Comparison of ENCODE assay signal across 11 cellular contexts in the genomic region with DNA sequence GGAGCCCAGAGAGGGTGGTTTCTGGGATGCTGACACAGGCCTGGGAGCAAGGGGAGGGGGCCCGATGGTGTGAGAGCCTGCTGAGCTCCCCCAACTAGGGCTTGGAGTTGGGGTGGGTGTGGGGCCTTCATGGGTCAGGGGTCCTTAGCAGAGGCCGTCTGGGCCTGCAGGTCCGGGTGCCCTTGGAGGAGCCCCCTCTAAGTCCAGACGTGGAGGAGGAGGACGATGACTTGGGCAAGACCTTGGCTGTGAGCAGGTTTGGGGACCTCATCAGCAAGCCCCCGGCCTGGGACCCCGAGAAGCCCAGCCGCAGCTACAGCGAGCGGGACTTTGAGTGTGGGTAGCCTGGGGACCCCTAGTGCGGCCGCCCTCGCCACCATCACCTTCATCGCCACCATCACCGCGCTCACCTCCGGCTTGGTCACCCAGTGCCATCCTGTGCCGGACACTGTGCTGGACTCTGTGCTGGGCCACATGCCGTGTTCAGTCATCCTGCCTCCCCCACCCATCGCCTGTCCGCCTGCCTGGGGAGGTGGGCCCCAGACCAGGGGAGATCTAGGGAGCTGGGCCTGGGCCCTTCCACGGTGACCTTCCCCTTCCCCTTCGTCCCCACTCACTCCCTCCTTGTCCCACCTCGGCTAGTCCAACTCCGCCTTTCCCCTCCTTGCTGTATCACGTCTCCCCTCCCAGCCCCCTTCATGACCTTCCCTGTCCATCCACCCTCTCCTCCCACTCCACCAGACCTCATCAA. TPM values are rescaled to one million over a fixed set of nuclear protein-coding genes. Genes with fewer than 3 reads are reported as not detected.
DNase-seq lines count a peak whose midpoint lies in the region; ATAC-seq and TF ChIP-seq lines count a peak whose summit lies in the region.
"Had no signal": no experiment of that assay in that cellular context is flagged by ENCODE, and none has a peak within 500 bp of the region (broad histone marks: within the 10 kb centered on the region; RNA-seq: fewer than 3 reads in every experiment).

No MANE protein-coding gene starts in this region.

- peaks cover 54% of the 10 kb centered on the region for H3K27me3 Mint-ChIP-seq in T-helper 17 cell

- no peaks in the 10 kb centered on the region for H3K9me3 ChIP-seq in BLaER1 treated with 17β-estradiol and CSF1 and Interleukin-3, amounts not matched to agents 10 nM and 100 nM (replicated peaks in 1 of 11)
- H3K9me3 ChIP-seq in T-helper 17 cell (ENCODE audit: control insufficient read depth, low read length, poor library complexity, severe bottlenecking) = no peaks in the 10 kb centered on the region
- no peaks in the 10 kb centered on the region for H3K9me3 ChIP-seq in osteoblast (ENCODE audit: low read depth, low read length)

- H3K27me3 ChIP-seq in BLaER1 treated with 17β-estradiol and CSF1 and Interleukin-3, amounts not matched to agents 10 nM and 100 nM = peaks cover 28 to 42% (median 32%) of the 10 kb centered on the region in 11 experiments
- H3K27me3 ChIP-seq in osteoblast (ENCODE audit: insufficient read depth, low read length) = peaks cover 8% of the 10 kb centered on the region

- ATAC-seq in T-helper 17 cell (no peak), Right ventricle myocardium inferior (peak; percentile 12), GM21529 (IDR thresholded peaks at IDR 0.05; ENCODE audit: unreplicated experiment) (no peak), HG03342 (IDR thresholded peaks at IDR 0.05; ENCODE audit: unreplicated experiment) (no peak), HG02884 (IDR thresholded peaks at IDR 0.05; ENCODE audit: unreplicated experiment) (no peak)

- TF ChIP-seq CTCF in osteoblast (IDR thresholded peaks at IDR 0.05; ENCODE audit: extremely low read depth, low read depth, low read length) = no peak

- H3K4me3 ChIP-seq in BLaER1 treated with 17β-estradiol and CSF1 and Interleukin-3, amounts not matched to agents 10 nM and 100 nM = peak overlapping the region in 1 of 10 experiments; percentile 59; a peak in 1 of 20 replicates
- H3K4me3 ChIP-seq in osteoblast (ENCODE audit: insufficient read depth, low read length) = peak overlapping the region; percentile 66

- no peak overlapping the region for H3K9ac ChIP-seq in BLaER1 treated with 17β-estradiol and CSF1 and Interleukin-3, amounts not matched to agents 10 nM and 100 nM

- intact Hi-C loops in Right ventricle myocardium inferior (cut with DNase I) = loop anchor here (5.0 kb wide), 1 partner anchor 56 kb away; the partner anchor contains the start of genes INHA and OBSL1

- H3K27ac Mint-ChIP-seq in T-helper 17 cell = no peak overlapping the region

- H3K4me2 ChIP-seq in BLaER1 treated with 17β-estradiol and CSF1 and Interleukin-3, amounts not matched to agents 10 nM and 100 nM = peak overlapping the region; percentile 42 to 80 (median 67); a peak in 20 of 22 replicates
- H3K4me2 ChIP-seq in osteoblast (ENCODE audit: insufficient read depth, low read length) = peak overlapping the region; percentile 63

- H3K4me3 Mint-ChIP-seq in T-helper 17 cell = peak overlapping the region; percentile 75

- H3K79me2 ChIP-seq in osteoblast (ENCODE audit: insufficient read depth, low read length) = no peaks in the 10 kb centered on the region

- H3K4me1 Mint-ChIP-seq in T-helper 17 cell = peaks cover 7% of the 10 kb centered on the region

- no peaks in the 10 kb centered on the region for H3K36me3 Mint-ChIP-seq in T-helper 17 cell (ENCODE audit: low read depth)

- DNase-seq in T-helper 17 cell (no peak), Right ventricle myocardium inferior (ENCODE audit: missing footprints) (no peak), osteoblast (ENCODE audit: insufficient read length, low spot score, missing footprints) (no peak), amniotic stem cell (lab: John Stamatoyannopoulos, UW) (no peak)
- DNase-seq: activated gamma-delta T cell treated with Interleukin-2 at 50 U/mL for 16 hours, NCI-H1417 treated with DMSO at 0.1 percent for 48 hours had no signal

- H3K4me1 ChIP-seq in BLaER1 treated with 17β-estradiol and CSF1 and Interleukin-3, amounts not matched to agents 10 nM and 100 nM = peaks cover 9 to 29% (median 16%) of the 10 kb centered on the region in 10 experiments; a peak in 18 of 20 replicates
- no peaks in the 10 kb centered on the region for H3K4me1 ChIP-seq in osteoblast (ENCODE audit: insufficient read depth, low read length)

- no peak overlapping the region for H2AFZ ChIP-seq in osteoblast (ENCODE audit: low read length)

- peaks cover 0 to 17% (median 0%) of the 10 kb centered on the region in 11 experiments; a peak in 4 of 22 replicates for H4K20me1 ChIP-seq in BLaER1 treated with 17β-estradiol and CSF1 and Interleukin-3, amounts not matched to agents 10 nM and 100 nM
- H4K20me1 ChIP-seq in osteoblast (ENCODE audit: insufficient read depth, low read length) = no peaks in the 10 kb centered on the region

- no peak overlapping the region for H3K27ac ChIP-seq in BLaER1 treated with 17β-estradiol and CSF1 and Interleukin-3, amounts not matched to agents 10 nM and 100 nM
- H3K27ac ChIP-seq in osteoblast (ENCODE audit: low read depth, low read length) = no peak overlapping the region

- H3K36me3 ChIP-seq in BLaER1 treated with 17β-estradiol and CSF1 and Interleukin-3, amounts not matched to agents 10 nM and 100 nM = no peaks in the 10 kb centered on the region
- no peaks in the 10 kb centered on the region for H3K36me3 ChIP-seq in osteoblast (ENCODE audit: insufficient read depth, low read length)

RNA-seq across cellular contexts. Expression of gene SLC4A3, which starts 1.0 kb away (rescaled TPM):
- under 1 TPM in 1 of 2 donors, not detected in 1; 0.08 TPM for total RNA-seq in T-helper 17 cell
- total RNA-seq in Right ventricle myocardium inferior = 445 TPM
- 2.5 and 3.8 TPM in 2 replicates for total RNA-seq in osteoblast
- total RNA-seq: T-helper 1 cell treated with Interleukin-12 subunit alpha and Interleukin-12 subunit beta and Interleukin-4 antibody, amounts not matched to agents 30 ng/mL and 1 ng/mL, for 36 hours had no signal

RNA-seq across cellular contexts. Expression of gene STK11IP, which starts 30.8 kb away (rescaled TPM):
- 10 to 100 TPM; 35.8 to 40.6 TPM for total RNA-seq in T-helper 17 cell
- 13.9 TPM for total RNA-seq in Right ventricle myocardium inferior
- 19.4 and 22.1 TPM in 2 replicates for total RNA-seq in osteoblast

RNA-seq across cellular contexts. Expression of gene INHA, which starts 56.3 kb away (rescaled TPM):
- total RNA-seq in T-helper 17 cell = not detected
- 1.9 TPM for total RNA-seq in Right ventricle myocardium inferior
- total RNA-seq in osteoblast = under 0.01 and 0.29 TPM in 2 replicates
- total RNA-seq: T-helper 1 cell treated with Interleukin-12 subunit alpha and Interleukin-12 subunit beta and Interleukin-4 antibody, amounts not matched to agents 30 ng/mL and 1 ng/mL, for 36 hours had no signal

RNA-seq across cellular contexts. Expression of gene OBSL1, which starts 57.1 kb away (rescaled TPM):
- total RNA-seq in T-helper 17 cell (1 to 10 TPM in 1 of 2 donors, under 1 TPM in 1; 0.67 to 1.1 TPM), Right ventricle myocardium inferior (158 TPM), osteoblast (60.4 and 65.9 TPM in 2 replicates)

Comparison
In these comparisons a context has a peak if more than half of its experiments do, and no peak if none do; other contexts are left out.
1. RNA of gene SLC4A3, which starts 1.0 kb away (total RNA-seq): 445 TPM in Right ventricle myocardium inferior (single experiment); 2.5 to 3.8 TPM in osteoblast and 0.08 TPM in T-helper 17 cell; every median in the first group is over 10 times any median in the second.